Comparison of ENCODE assay signal across 1 cellular context in genomic region chr2:949384-949893, GRCh38.
TF ChIP-seq lines count a peak whose summit lies in the region.

No MANE protein-coding gene starts in this region.

TF ChIP-seq in GM23338, 12 proteins besides CTCF, POLR2A, EP300 and RAD21 (continued from another document):
- no peak for TF ChIP-seq ZNF462 (CRISPR knock-in tag; IDR thresholded peaks at IDR 0.05)
TF ChIP-seq in GM23338: peak in this region for 0.
